Comparison of ENCODE assay signal across 28 cellular contexts in genomic region chr3:78495326-78495725, GRCh38.
"Had no signal": no experiment of that assay in that cellular context is flagged by ENCODE, and none has a peak within 500 bp of the region (broad histone marks: within the 10 kb centered on the region; RNA-seq: fewer than 3 reads in every experiment).

No MANE protein-coding gene starts in this region.

- H3K4me3 Mint-ChIP-seq: dendritic cell treated with granulocyte-macrophage colony-stimulating factor and Interleukin-4, amounts not matched to agents 40 ng/mL and 50 ng/mL, for 4 days; mesothelial cell of epicardium; naive thymus-derived CD4-positive, alpha-beta T cell; nephron; stimulated activated naive B cell treated with anti-CD40 and anti-IgM and Interleukin-4, amounts not matched to agents 10 μg/mL and 1 μg/mL and 100 μg/mL, for 72 hours; stimulated activated naive CD8-positive, alpha-beta T cell treated with anti-CD3 and anti-CD28 coated beads, Interleukin-15, Interleukin-2, amounts not matched to agents 100 ng/mL and 50 ng/mL, for 24 hours had no signal

- H3K27me3 ChIP-seq: esophagus muscularis mucosa, foreskin keratinocyte, gastroesophageal sphincter, heart left ventricle, hepatocyte, pancreas, right lobe of liver, tibial nerve, upper lobe of left lung had no signal

- H3K27me3 Mint-ChIP-seq: dendritic cell treated with granulocyte-macrophage colony-stimulating factor and Interleukin-4, amounts not matched to agents 40 ng/mL and 50 ng/mL, for 4 days; naive thymus-derived CD4-positive, alpha-beta T cell; progenitor cell of endocrine pancreas; stimulated activated naive B cell treated with anti-CD40 and anti-IgM and Interleukin-4, amounts not matched to agents 10 μg/mL and 1 μg/mL and 100 μg/mL, for 72 hours; stimulated activated naive CD8-positive, alpha-beta T cell treated with anti-CD3 and anti-CD28 coated beads, Interleukin-15, Interleukin-2, amounts not matched to agents 100 ng/mL and 50 ng/mL, for 24 hours had no signal

- H3K27ac Mint-ChIP-seq: dendritic cell treated with granulocyte-macrophage colony-stimulating factor and Interleukin-4, amounts not matched to agents 40 ng/mL and 50 ng/mL, for 4 days; mesothelial cell of epicardium; naive thymus-derived CD4-positive, alpha-beta T cell; nephron; progenitor cell of endocrine pancreas; stimulated activated naive B cell treated with anti-CD40 and anti-IgM and Interleukin-4, amounts not matched to agents 10 μg/mL and 1 μg/mL and 100 μg/mL, for 72 hours; stimulated activated naive CD8-positive, alpha-beta T cell treated with anti-CD3 and anti-CD28 coated beads, Interleukin-15, Interleukin-2, amounts not matched to agents 100 ng/mL and 50 ng/mL, for 24 hours had no signal

- ATAC-seq: foreskin keratinocyte; gastroesophageal sphincter; heart left ventricle; left lobe of liver; naive thymus-derived CD4-positive, alpha-beta T cell; right lobe of liver; stimulated activated naive B cell treated with anti-CD40 and anti-IgM and Interleukin-4, amounts not matched to agents 10 μg/mL and 1 μg/mL and 100 μg/mL, for 72 hours had no signal

- H3K4me2 ChIP-seq: hepatocyte had no signal

- DNase-seq: effector memory CD4-positive, alpha-beta T cell; foreskin keratinocyte; heart left ventricle; kidney; mesenchymal stem cell; naive thymus-derived CD4-positive, alpha-beta T cell; occipital lobe; pancreas; right lobe of liver; small intestine; stimulated activated CD4-positive, alpha-beta T cell treated with anti-CD3 and anti-CD28 coated beads, Interleukin-15, amount 100 ng/mL, for 24 hours; stimulated activated CD4-positive, alpha-beta T cell treated with anti-CD3 and anti-CD28 coated beads, Interleukin-2, amount 100 ng/mL, for 48 hours; stimulated activated naive B cell treated with anti-CD40 and anti-IgM and Interleukin-4, amounts not matched to agents 10 μg/mL and 1 μg/mL and 100 μg/mL, for 72 hours; upper lobe of left lung had no signal

- H3K79me2 ChIP-seq: hepatocyte had no signal

- H3K36me3 Mint-ChIP-seq: mesothelial cell of epicardium; naive thymus-derived CD4-positive, alpha-beta T cell; stimulated activated naive B cell treated with anti-CD40 and anti-IgM and Interleukin-4, amounts not matched to agents 10 μg/mL and 1 μg/mL and 100 μg/mL, for 72 hours had no signal

- H3K4me1 ChIP-seq: foreskin keratinocyte, pancreas, right lobe of liver, tibial nerve had no signal

- H3K9me3 ChIP-seq: esophagus muscularis mucosa, gastroesophageal sphincter, pancreas, right lobe of liver, thoracic aorta, tibial nerve, upper lobe of left lung had no signal

- H3K27ac ChIP-seq: esophagus muscularis mucosa, foreskin keratinocyte, gastroesophageal sphincter, heart left ventricle, hepatocyte, pancreas, right lobe of liver, thoracic aorta, tibial nerve, upper lobe of left lung had no signal

- FAIRE-seq: colon, endothelial cell of umbilical vein, kidney, pancreas, small intestine, urothelium cell line had no signal

- H3K4me1 Mint-ChIP-seq: naive thymus-derived CD4-positive, alpha-beta T cell; stimulated activated naive B cell treated with anti-CD40 and anti-IgM and Interleukin-4, amounts not matched to agents 10 μg/mL and 1 μg/mL and 100 μg/mL, for 72 hours had no signal

- H2AFZ ChIP-seq: hepatocyte had no signal

- H3K9me3 Mint-ChIP-seq: dendritic cell treated with granulocyte-macrophage colony-stimulating factor and Interleukin-4, amounts not matched to agents 40 ng/mL and 50 ng/mL, for 4 days; mesothelial cell of epicardium; nephron; stimulated activated naive B cell treated with anti-CD40 and anti-IgM and Interleukin-4, amounts not matched to agents 10 μg/mL and 1 μg/mL and 100 μg/mL, for 72 hours had no signal

- H3K36me3 ChIP-seq: esophagus muscularis mucosa, gastroesophageal sphincter, heart left ventricle, pancreas, right lobe of liver, thoracic aorta, tibial nerve, upper lobe of left lung had no signal

- H3K4me3 ChIP-seq: esophagus muscularis mucosa, gastroesophageal sphincter, heart left ventricle, hepatocyte, pancreas, right lobe of liver, thoracic aorta, tibial nerve, upper lobe of left lung had no signal
